Comparison of ENCODE assay signal across 8 cellular contexts in the genomic region with DNA sequence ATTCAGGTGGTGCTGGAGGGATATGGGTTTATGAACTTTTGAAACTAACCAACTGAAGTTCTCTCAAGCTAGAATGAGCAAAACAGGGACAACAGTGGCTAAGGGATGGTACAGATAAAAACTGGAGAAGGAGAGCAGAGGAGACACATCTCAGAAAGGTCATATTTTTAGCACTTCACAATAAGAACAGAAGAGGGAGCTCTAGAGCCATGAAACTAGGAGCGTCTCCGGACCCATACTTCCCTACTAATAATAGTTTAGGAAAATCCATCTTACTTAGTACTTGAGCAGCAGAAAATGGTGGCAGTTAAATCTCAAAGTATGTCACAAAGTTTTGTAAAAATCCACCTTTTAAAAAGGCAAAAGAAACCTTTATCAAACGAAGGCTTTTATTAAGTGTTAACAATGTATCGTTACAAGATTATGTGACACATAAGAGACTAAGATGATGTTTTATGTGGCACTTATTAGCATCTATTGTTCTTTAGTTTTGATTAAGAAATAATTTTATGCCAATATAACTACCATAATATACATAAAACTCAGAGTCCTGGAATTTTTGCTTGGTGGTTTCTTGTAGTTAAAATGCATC.
DNase-seq lines count a peak whose midpoint lies in the region; ATAC-seq, FAIRE-seq and TF ChIP-seq lines count a peak whose summit lies in the region.

No MANE protein-coding gene starts in this region.

- intact Hi-C loops in PC-3 (cut with micrococcal nuclease) (loop anchor here (1.0 to 2.0 kb wide), 3 partner anchors 167 to 345 kb away; no protein-coding TSS in a partner anchor), endothelial cell of umbilical vein (cut with micrococcal nuclease) (loop anchor here (1.0 to 2.0 kb wide), 7 partner anchors 167 to 1907 kb away; no protein-coding TSS in a partner anchor)

- no peaks in the 10 kb centered on the region for H3F3A ChIP-seq in PC-3 (ENCODE audit: low read length, unreplicated experiment)

- DNase-seq in GM03348 (ENCODE audit: low spot score) (peak; percentile 57), HT-29 (ENCODE audit: low spot score) (peak; percentile 85), PC-3 (peak; percentile 78), endothelial cell of umbilical vein (ENCODE audit: low read depth, low spot score) (peak; percentile 58), myocyte (ENCODE audit: low read depth) (peak; percentile 78), ecto neural progenitor cell (ENCODE audit: low spot score) (no peak)
- DNase-seq in activated CD8-positive, alpha-beta memory T cell treated with anti-CD3 and anti-CD28 coated beads, Interleukin-2, amount 50 U/mL, for 48 hours: no peak

- BruUV-seq in PC-3 (replicated peaks; lab: Mats Ljungman, UMichigan) (no TSS peak), endothelial cell of umbilical vein (replicated peaks; lab: Mats Ljungman, UMichigan) (no TSS peak)

- H3K27me3 ChIP-seq in PC-3 (ENCODE audit: low read length): no peaks in the 10 kb centered on the region
- H3K27me3 ChIP-seq in endothelial cell of umbilical vein (ENCODE audit: control insufficient read depth in 2 of 2, insufficient read depth in 2 of 2, low read length in 2 of 2): no peaks in the 10 kb centered on the region

- no peaks in the 10 kb centered on the region for H3K79me2 ChIP-seq in PC-3 (ENCODE audit: low read length)
- H3K79me2 ChIP-seq in endothelial cell of umbilical vein (ENCODE audit: control insufficient read depth, insufficient read depth, low read length): no peaks in the 10 kb centered on the region

- H3K9me3 ChIP-seq in PC-3 (ENCODE audit: low read length) (no peaks in the 10 kb centered on the region), endothelial cell of umbilical vein (replicated peaks; ENCODE audit: control insufficient read depth, insufficient read depth, low read length) (no peaks in the 10 kb centered on the region)

- POLR2A ChIA-PET in PC-3 (lab: Charles Lee; ENCODE audit: unreplicated experiment): interaction anchor here (0.7 kb wide), 1 partner anchor 1686 kb away, joined by 3 read pairs; no protein-coding TSS in a partner anchor
- POLR2A ChIA-PET in endothelial cell of umbilical vein (lab: Charles Lee): no interaction called here

- H3K36me3 ChIP-seq in PC-3 (ENCODE audit: low read depth, low read length): no peaks in the 10 kb centered on the region
- no peaks in the 10 kb centered on the region for H3K36me3 ChIP-seq in endothelial cell of umbilical vein (ENCODE audit: control insufficient read depth in 2 of 2, extremely low read depth in 1 of 2, insufficient read depth in 2 of 2, low read length in 2 of 2)

- H3K4me1 ChIP-seq in PC-3 (ENCODE audit: insufficient read depth, low read length): no peaks in the 10 kb centered on the region
- H3K4me1 ChIP-seq in endothelial cell of umbilical vein (ENCODE audit: control insufficient read depth, extremely low read depth, insufficient read depth, low read length): no peaks in the 10 kb centered on the region

- FAIRE-seq in endothelial cell of umbilical vein (lab: Jason Lieb, UNC): peak; percentile 15

- TF ChIP-seq POLR2A in endothelial cell of umbilical vein (IDR thresholded peaks at IDR 0.05; ENCODE audit: low read depth, low read length): no peak

- ATAC-seq in GM21390 (IDR thresholded peaks at IDR 0.05; ENCODE audit: unreplicated experiment): peak; percentile 86
- peak; percentile 78 for ATAC-seq in PC-3

- no peak overlapping the region for H3K27ac ChIP-seq in PC-3 (ENCODE audit: low read length)
- no peak overlapping the region for H3K27ac ChIP-seq in endothelial cell of umbilical vein (ENCODE audit: insufficient read depth, low read depth, low read length)

- H3K9ac ChIP-seq in PC-3 (ENCODE audit: low read length) (no peak overlapping the region), endothelial cell of umbilical vein (replicated peaks; ENCODE audit: extremely low read depth, insufficient read depth, low read length) (no peak overlapping the region)

- H3K4me2 ChIP-seq in PC-3 (ENCODE audit: low read length) (no peak overlapping the region), endothelial cell of umbilical vein (ENCODE audit: insufficient read depth, low read length) (no peak overlapping the region)

- CTCF ChIA-PET in PC-3 (lab: Charles Lee) (interaction anchor here (1.1 kb wide), 1 partner anchor 250 kb away, joined by 3 read pairs; no protein-coding TSS in a partner anchor), endothelial cell of umbilical vein (lab: Charles Lee) (interaction anchor here (0.6 to 4.6 kb wide), 25 partner anchors 9 to 1907 kb away, joined by 3 to 196 read pairs (median 4); no protein-coding TSS in a partner anchor)

- H2AFZ ChIP-seq in PC-3 (ENCODE audit: low read length) (no peak overlapping the region), endothelial cell of umbilical vein (ENCODE audit: low read depth, low read length) (no peak overlapping the region)

- no peaks in the 10 kb centered on the region for H3K9me2 ChIP-seq in PC-3 (replicated peaks; ENCODE audit: low read length)

- no peaks in the 10 kb centered on the region for H3K9me1 ChIP-seq in endothelial cell of umbilical vein (replicated peaks; ENCODE audit: control insufficient read depth, extremely low read depth, insufficient read depth, low read length)

- TF ChIP-seq CTCF in PC-3 (conservative IDR thresholded peaks at IDR 0.05; ENCODE audit: low read depth, low read length) (peak; percentile 74), endothelial cell of umbilical vein (IDR thresholded peaks at IDR 0.05; ENCODE audit: extremely low read depth in 1 of 2, insufficient read depth in 1 of 2, low read depth in 1 of 2, low read length in 2 of 2) (peak; percentile 46 to 64)

- H3K4me3 ChIP-seq in PC-3 (ENCODE audit: low read length) (no peak overlapping the region), endothelial cell of umbilical vein (replicated peaks in 1 of 3; ENCODE audit: insufficient read depth in 1 of 3, low read depth in 1 of 3, low read length in 3 of 3) (no peak overlapping the region)

- dilution Hi-C loops in endothelial cell of umbilical vein (cut with MboI; ENCODE audit: extremely low pct_ligation_motif_present, low sequenced_read_pairs): no loop called here

- H4K20me1 ChIP-seq in PC-3 (ENCODE audit: low read length) (no peaks in the 10 kb centered on the region), endothelial cell of umbilical vein (replicated peaks; ENCODE audit: control insufficient read depth, extremely low read depth, insufficient read depth, low read length) (no peaks in the 10 kb centered on the region)

TF ChIP-seq in endothelial cell of umbilical vein, 7 proteins besides CTCF, POLR2A, EP300 and RAD21:
- TF ChIP-seq JUN (IDR thresholded peaks at IDR 0.05; ENCODE audit: borderline replicate concordance, insufficient read depth, insufficient read length, low read depth) (no peak), GATA2 (IDR thresholded peaks at IDR 0.05; ENCODE audit: insufficient read depth, insufficient read length, low read depth, low read length) (no peak), EZH2 (IDR thresholded peaks at IDR 0.05; ENCODE audit: borderline replicate concordance, low read depth, low read length, severe bottlenecking) (no peak), FOS (IDR thresholded peaks at IDR 0.05; ENCODE audit: borderline replicate concordance, insufficient read depth, low read length) (no peak), MYC (IDR thresholded peaks at IDR 0.05; ENCODE audit: low read depth, low read length) (no peak), POLR2AphosphoS5 (IDR thresholded peaks at IDR 0.05; ENCODE audit: insufficient read depth, low read depth, low read length) (no peak)
- TF ChIP-seq, protein P1, sequence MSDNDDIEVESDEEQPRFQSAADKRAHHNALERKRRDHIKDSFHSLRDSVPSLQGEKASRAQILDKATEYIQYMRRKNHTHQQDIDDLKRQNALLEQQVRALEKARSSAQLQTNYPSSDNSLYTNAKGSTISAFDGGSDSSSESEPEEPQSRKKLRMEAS (IDR thresholded peaks at IDR 0.05; ENCODE audit: insufficient read depth, insufficient read length): no peak

Comparison
In these comparisons a context has a peak if more than half of its experiments do, and no peak if none do; other contexts are left out.
1. DNase-seq: peak in GM03348 (single experiment), HT-29 (single experiment), PC-3 (single experiment), endothelial cell of umbilical vein (single experiment) and myocyte (single experiment); none in ecto neural progenitor cell (single experiment) and activated CD8-positive, alpha-beta memory T cell treated with anti-CD3 and anti-CD28 coated beads, Interleukin-2, amount 50 U/mL, for 48 hours (single experiment).